In genomic region chr5:17944046-17944445, GRCh38 we compare ENCODE assay signal across 19 cellular contexts.
"Had no signal": no experiment of that assay in that cellular context is flagged by ENCODE, and none has a peak within 500 bp of the region (broad histone marks: within the 10 kb centered on the region; RNA-seq: fewer than 3 reads in every experiment).

No MANE protein-coding gene starts in this region.

- H3K4me3 Mint-ChIP-seq: naive thymus-derived CD4-positive, alpha-beta T cell; natural killer cell treated with Interleukin-12 subunit alpha and Interleukin-12 subunit beta and Interleukin-15 and Interleukin-18, amount 100 ng/mL, for 72 hours; stimulated activated memory B cell treated with anti-CD40 and anti-IgM and Interleukin-4, amounts not matched to agents 10 μg/mL and 1 μg/mL and 100 μg/mL, for 72 hours; stimulated activated naive CD8-positive, alpha-beta T cell treated with anti-CD3 and anti-CD28 coated beads, Interleukin-15, amount 100 ng/mL, for 72 hours; type B pancreatic cell had no signal

- H3K4me1 Mint-ChIP-seq: naive thymus-derived CD4-positive, alpha-beta T cell; stimulated activated memory B cell treated with anti-CD40 and anti-IgM and Interleukin-4, amounts not matched to agents 10 μg/mL and 1 μg/mL and 100 μg/mL, for 72 hours; stimulated activated naive CD8-positive, alpha-beta T cell treated with anti-CD3 and anti-CD28 coated beads, Interleukin-15, amount 100 ng/mL, for 72 hours had no signal

- H3K36me3 Mint-ChIP-seq: naive thymus-derived CD4-positive, alpha-beta T cell; stimulated activated memory B cell treated with anti-CD40 and anti-IgM and Interleukin-4, amounts not matched to agents 10 μg/mL and 1 μg/mL and 100 μg/mL, for 72 hours; type B pancreatic cell had no signal

- H3K27ac Mint-ChIP-seq: naive thymus-derived CD4-positive, alpha-beta T cell; natural killer cell treated with Interleukin-12 subunit alpha and Interleukin-12 subunit beta and Interleukin-15 and Interleukin-18, amount 100 ng/mL, for 72 hours; progenitor cell of endocrine pancreas; stimulated activated memory B cell treated with anti-CD40 and anti-IgM and Interleukin-4, amounts not matched to agents 10 μg/mL and 1 μg/mL and 100 μg/mL, for 72 hours; stimulated activated naive CD8-positive, alpha-beta T cell treated with anti-CD3 and anti-CD28 coated beads, Interleukin-15, amount 100 ng/mL, for 72 hours; type B pancreatic cell had no signal

- DNase-seq: islet precursor cell; left ventricle myocardium inferior; midbrain; mucosa of descending colon; naive thymus-derived CD4-positive, alpha-beta T cell; ovary; right lobe of liver; stimulated activated CD4-positive, alpha-beta T cell treated with anti-CD3 and anti-CD28 coated beads, Interleukin-1b, Interleukin-23, amount 100 ng/mL, for 48 hours; stimulated activated CD4-positive, alpha-beta T cell treated with anti-CD3 and anti-CD28 coated beads, Interleukin-2, amount 100 ng/mL, for 48 hours; stimulated activated CD4-positive, alpha-beta T cell treated with anti-CD3 and anti-CD28 coated beads, Interleukin-4, amount 100 ng/mL, for 4 hours; stimulated activated CD8-positive, alpha-beta memory T cell treated with anti-CD3 and anti-CD28 coated beads, Interleukin-4, amount 100 ng/mL, for 48 hours; stimulated activated naive CD4-positive, alpha-beta T cell treated with Interleukin-2 at 50 U/mL for 16 hours; stimulated activated naive CD8-positive, alpha-beta T cell treated with anti-CD3 and anti-CD28 coated beads, Interleukin-15, amount 100 ng/mL, for 72 hours; substantia nigra; uterus had no signal

- ATAC-seq: mucosa of descending colon; naive thymus-derived CD4-positive, alpha-beta T cell; natural killer cell treated with Interleukin-12 subunit alpha and Interleukin-12 subunit beta and Interleukin-15 and Interleukin-18, amount 100 ng/mL, for 72 hours; right lobe of liver; stimulated activated memory B cell treated with anti-CD40 and anti-IgM and Interleukin-4, amounts not matched to agents 10 μg/mL and 1 μg/mL and 100 μg/mL, for 72 hours; stimulated activated naive CD8-positive, alpha-beta T cell treated with anti-CD3 and anti-CD28 coated beads, Interleukin-15, amount 100 ng/mL, for 72 hours had no signal

- H3K27me3 Mint-ChIP-seq: naive thymus-derived CD4-positive, alpha-beta T cell; natural killer cell treated with Interleukin-12 subunit alpha and Interleukin-12 subunit beta and Interleukin-15 and Interleukin-18, amount 100 ng/mL, for 72 hours; progenitor cell of endocrine pancreas; stimulated activated memory B cell treated with anti-CD40 and anti-IgM and Interleukin-4, amounts not matched to agents 10 μg/mL and 1 μg/mL and 100 μg/mL, for 72 hours; stimulated activated naive CD8-positive, alpha-beta T cell treated with anti-CD3 and anti-CD28 coated beads, Interleukin-15, amount 100 ng/mL, for 72 hours; type B pancreatic cell had no signal

- H3K9me3 Mint-ChIP-seq: type B pancreatic cell had no signal
